27 cellular contexts compared by ENCODE assay signal in genomic region chr13:51742611-51743010, GRCh38.
DNase-seq lines count a peak whose midpoint lies in the region; ATAC-seq, FAIRE-seq and TF ChIP-seq lines count a peak whose summit lies in the region.
"Had no signal": no experiment of that assay in that cellular context is flagged by ENCODE, and none has a peak within 500 bp of the region (broad histone marks: within the 10 kb centered on the region; RNA-seq: fewer than 3 reads in every experiment).

No MANE protein-coding gene starts in this region.

- H3K27me3 ChIP-seq in HepG2 (ENCODE audit: control insufficient read depth in 1 of 2, insufficient read depth in 2 of 2, low read length in 2 of 2): no peaks in the 10 kb centered on the region
- no peaks in the 10 kb centered on the region for H3K27me3 ChIP-seq in uterus
- H3K27me3 ChIP-seq: BE2C; BLaER1 treated with 17β-estradiol and CSF1 and Interleukin-3, amounts not matched to agents 10 nM and 100 nM had no signal

- no peak for ATAC-seq in HepG2
- ATAC-seq: A549, GM12878, HCT116 had no signal

- WGBS in HepG2 (ENCODE audit: low lambda C conversion rate): 93% methylated on average over 2 of the region's 2 CpGs

- H3K4me3 Mint-ChIP-seq in brain (no peak overlapping the region), nephron progenitor cell (no peak overlapping the region)
- H3K4me3 Mint-ChIP-seq: CD14-positive monocyte; CD4-positive, alpha-beta T cell; CD8-positive, alpha-beta memory T cell; H9 had no signal

- CTCF ChIA-PET in HepG2 (lab: Yijun Ruan, JAX; ENCODE audit: low intra/inter-chr PET ratio, low total read pairs): no interaction called here

- no peaks in the 10 kb centered on the region for H3K79me2 ChIP-seq in HepG2 (ENCODE audit: insufficient read depth, low read length)

- H3K9ac ChIP-seq in HepG2 (ENCODE audit: insufficient read depth, low read depth, low read length): no peak overlapping the region
- H3K9ac ChIP-seq: BLaER1 treated with 17β-estradiol and CSF1 and Interleukin-3, amounts not matched to agents 10 nM and 100 nM; GM23248 had no signal

- TF ChIP-seq CTCF in brain (conservative IDR thresholded peaks at IDR 0.05): no peak
- TF ChIP-seq CTCF in HepG2 (CRISPR knock-in tag; IDR thresholded peaks at IDR 0.05): no peak
- no peak for TF ChIP-seq CTCF in nephron progenitor cell (IDR thresholded peaks at IDR 0.05)
- TF ChIP-seq CTCF in uterus (IDR thresholded peaks at IDR 0.05): no peak

- H3K4me1 Mint-ChIP-seq in brain (peaks cover 8% of the 10 kb centered on the region), nephron progenitor cell (peaks cover 26% of the 10 kb centered on the region)
- H3K4me1 Mint-ChIP-seq: CD14-positive monocyte, H9 had no signal

- intact Hi-C loops in HepG2 (cut with micrococcal nuclease; ENCODE audit: unreplicated experiment) (no loop called here), uterus (cut with DNase I; ENCODE audit: low total_unique reads) (no loop called here), posterior vena cava (cut with DNase I) (loop anchor here in 1 of 2 donors (10.0 kb wide), 1 partner anchor 148 kb away; no protein-coding TSS in a partner anchor)

- no peak for TF ChIP-seq RAD21 in HepG2 (CRISPR knock-in tag; IDR thresholded peaks at IDR 0.05)

- POLR2A ChIA-PET in HepG2 (lab: Yijun Ruan, JAX): interaction anchor here (0.9 to 2.5 kb wide), 2 partner anchors 22 to 290 kb away, joined by 4 to 10 read pairs; partner anchors contain the start of gene INTS6

- TF ChIP-seq POLR2A in HepG2 (IDR thresholded peaks at IDR 0.05; ENCODE audit: insufficient read depth in 1 of 2, low read depth in 2 of 2, low read length in 2 of 2) (no peak), uterus (IDR thresholded peaks at IDR 0.05) (no peak)

- no peak overlapping the region for H3K4me2 ChIP-seq in HepG2 (ENCODE audit: low read depth, low read length)
- H3K4me2 ChIP-seq: A549; BLaER1 treated with 17β-estradiol and CSF1 and Interleukin-3, amounts not matched to agents 10 nM and 100 nM had no signal

- no peak for FAIRE-seq in HepG2 (lab: Jason Lieb, UNC)
- FAIRE-seq: A549, D721Med, GM12878, GM19239, H1 had no signal

- H3K4me3 ChIP-seq in HepG2 (replicated peaks in 1 of 3; ENCODE audit: insufficient read depth in 1 of 3, low read depth in 2 of 3, low read length in 3 of 3) (no peak overlapping the region), uterus (no peak overlapping the region)
- H3K4me3 ChIP-seq: A549; BLaER1 treated with 17β-estradiol and CSF1 and Interleukin-3, amounts not matched to agents 10 nM and 100 nM; GM12878; GM23248 had no signal

- H3K4me1 ChIP-seq in HepG2 (ENCODE audit: insufficient read depth, low read length): peaks cover 33% of the 10 kb centered on the region
- peaks cover 7 to 19% of the 10 kb centered on the region in 2 donors for H3K4me1 ChIP-seq in uterus
- H3K4me1 ChIP-seq: A549, BE2C had no signal

- in situ Hi-C loops in HepG2 (cut with HindIII; ENCODE audit: extremely low pct_ligation_motif_present, low pct_unique_long_range_greater_than_20kb): no loop called here

- H3K36me3 Mint-ChIP-seq in brain: peaks cover 71% of the 10 kb centered on the region
- H3K36me3 Mint-ChIP-seq in nephron progenitor cell (ENCODE audit: low read depth): peaks cover 26% of the 10 kb centered on the region

- no peak for TF ChIP-seq EP300 in HepG2 (IDR thresholded peaks at IDR 0.05; ENCODE audit: low read depth in 2 of 2, low read length in 2 of 2)
- no peak for TF ChIP-seq EP300 in HepG2 (CRISPR knock-in tag; IDR thresholded peaks at IDR 0.05; ENCODE audit: borderline replicate concordance)

- no peak overlapping the region for H3K27ac ChIP-seq in HepG2 (ENCODE audit: extremely low read length, insufficient read depth, low read length)
- peak overlapping the region; percentile 79 to 86 for H3K27ac ChIP-seq in uterus
- H3K27ac ChIP-seq: A549; BLaER1 treated with 17β-estradiol and CSF1 and Interleukin-3, amounts not matched to agents 10 nM and 100 nM; GM23248 had no signal

- peaks cover 5 to 64% of the 10 kb centered on the region in 2 experiments; a peak in 3 of 5 replicates for H3K36me3 ChIP-seq in HepG2 (replicated peaks in 1 of 2; ENCODE audit: control insufficient read depth in 1 of 2, insufficient read depth in 2 of 2, low read length in 2 of 2)
- H3K36me3 ChIP-seq in uterus: no peaks in the 10 kb centered on the region

- BruUV-seq in HepG2 (replicated peaks; lab: Mats Ljungman, UMichigan): no TSS peak

- H3K27ac Mint-ChIP-seq in brain: peak overlapping the region in 4 of 5 experiments; percentile 8 to 92 (median 70)
- peak overlapping the region; percentile 95 for H3K27ac Mint-ChIP-seq in nephron progenitor cell
- H3K27ac Mint-ChIP-seq: CD4-positive, alpha-beta T cell; H9 had no signal

- no peaks in the 10 kb centered on the region for H3K27me3 Mint-ChIP-seq in brain
- H3K27me3 Mint-ChIP-seq in nephron progenitor cell (ENCODE audit: low read depth, poor library complexity): peaks cover 1% of the 10 kb centered on the region
- H3K27me3 Mint-ChIP-seq: CD4-positive, alpha-beta T cell; CD8-positive, alpha-beta memory T cell had no signal

- H3K9me3 ChIP-seq in HepG2 (ENCODE audit: low read length) (peaks cover 2% of the 10 kb centered on the region; the same call in 1 of the 2 replicates), uterus (no peaks in the 10 kb centered on the region)
- H3K9me3 ChIP-seq: A549, BE2C had no signal

- H3K9me3 Mint-ChIP-seq in brain: peaks cover 0 to 5% (median 0%) of the 10 kb centered on the region in 5 experiments
- peaks cover 5% of the 10 kb centered on the region for H3K9me3 Mint-ChIP-seq in nephron progenitor cell

- H4K20me1 ChIP-seq in HepG2 (ENCODE audit: insufficient read depth, low read length): no peaks in the 10 kb centered on the region
- H4K20me1 ChIP-seq: BLaER1 treated with 17β-estradiol and CSF1 and Interleukin-3, amounts not matched to agents 10 nM and 100 nM had no signal

- no peak for DNase-seq in HepG2 (ENCODE audit: low spot score)
- DNase-seq in nephron progenitor cell: no peak
- no peak for DNase-seq in uterus
- DNase-seq in germinal center (ENCODE audit: low spot score): no peak
- no peak for DNase-seq in ureter (ENCODE audit: low spot score)
- DNase-seq in posterior vena cava (ENCODE audit: low spot score): no peak
- DNase-seq: 8988T; ACHN; AML-193; BE2C; CD4-positive, alpha-beta T cell; CD8-positive, alpha-beta memory T cell; DMS 273 treated with DMSO at 0.1 percent for 48 hours; DMS79; EL; GDM1; GM23248; H9 had no signal

- no peak overlapping the region for H2AFZ ChIP-seq in HepG2 (ENCODE audit: low read length)
- H2AFZ ChIP-seq: GM23248 had no signal

TF ChIP-seq in HepG2, 621 proteins besides CTCF, POLR2A, EP300 and RAD21:
- TF ChIP-seq NR2F6 (IDR thresholded peaks at IDR 0.05): peak; percentile 17; the same call in 1 of the 2 replicates
- TF ChIP-seq NR2F6 (CRISPR knock-in tag; IDR thresholded peaks at IDR 0.05): no peak
- no peak for TF ChIP-seq ZNF333 (CRISPR knock-in tag; IDR thresholded peaks at IDR 0.05; ENCODE audit: borderline replicate concordance)
- TF ChIP-seq ZBTB1 (CRISPR knock-in tag; IDR thresholded peaks at IDR 0.05; ENCODE audit: borderline replicate concordance): no peak
- no peak for TF ChIP-seq TMF1 (CRISPR knock-in tag; IDR thresholded peaks at IDR 0.05; ENCODE audit: low read depth)
- TF ChIP-seq ZNF580 (CRISPR knock-in tag; IDR thresholded peaks at IDR 0.05; ENCODE audit: borderline replicate concordance, low read depth): no peak
